ENCODE assay signal across 8 cellular contexts in the genomic region with DNA sequence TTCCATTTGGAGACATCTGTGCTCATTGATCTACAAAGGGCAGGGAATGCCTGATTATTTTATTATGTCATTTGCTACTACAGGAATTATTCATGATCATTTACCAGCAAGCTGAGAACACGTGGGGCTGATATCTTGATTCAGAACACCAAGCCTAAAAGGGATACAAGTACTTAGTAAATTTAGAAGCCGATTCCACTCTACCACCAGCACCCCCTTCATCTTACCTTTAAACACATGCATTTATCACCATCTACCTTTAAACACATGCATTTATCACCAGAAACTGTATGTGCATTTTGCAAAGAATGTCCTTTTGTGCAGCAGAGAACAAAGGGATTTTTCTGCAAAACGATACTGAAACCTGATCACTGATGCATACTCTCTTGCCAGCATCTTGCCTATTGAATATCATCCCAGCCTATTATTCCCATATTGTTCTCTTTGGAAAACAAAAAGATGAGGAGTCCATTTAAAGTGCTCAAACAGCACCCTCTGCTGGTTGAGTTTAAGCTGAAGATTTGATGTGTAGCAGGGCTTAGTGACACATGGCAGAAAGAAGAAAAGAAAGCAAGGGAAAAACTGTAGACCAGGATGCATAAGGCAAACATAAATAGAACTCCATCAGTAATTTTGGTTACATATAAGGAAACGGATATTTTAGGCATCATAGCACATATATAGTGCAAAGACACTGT.
DNase-seq lines count a peak whose midpoint lies in the region; ATAC-seq and TF ChIP-seq lines count a peak whose summit lies in the region.

No MANE protein-coding gene starts in this region.

- DNase-seq in CD1c-positive myeloid dendritic cell (ENCODE audit: extremely low spot score) (peak; percentile 74), NCI-H146 treated with DMSO at 0.1 percent for 48 hours (lab: John Stamatoyannopoulos, UW; ENCODE audit: unreplicated experiment) (peak; percentile 83), SKM-1 treated with dmso at 0.1 percent for 144 hours (lab: John Stamatoyannopoulos, UW; ENCODE audit: unreplicated experiment) (peak; percentile 0), choroid plexus epithelial cell (ENCODE audit: low read depth) (peak; percentile 92), kidney tubule cell (ENCODE audit: low spot score) (peak; percentile 89), stomach (peak; percentile 61)

- no peak for TF ChIP-seq EP300 in stomach (IDR thresholded peaks at IDR 0.05)

- peaks cover 0 to 31% (median 9%) of the 10 kb centered on the region in 4 donors for H3K4me1 ChIP-seq in stomach

- WGBS in stomach, 5 donors = 2 to 6% (median 3%) methylated on average over 4 of the region's 4 CpGs

- peak; percentile 70 for TF ChIP-seq CTCF in choroid plexus epithelial cell (conservative IDR thresholded peaks at IDR 0.05; ENCODE audit: low read depth, low read length)
- peak in 5 of 7 experiments; percentile 46 to 93 (median 83) for TF ChIP-seq CTCF in stomach (IDR thresholded peaks at IDR 0.05)

- TF ChIP-seq POLR2A in stomach (IDR thresholded peaks at IDR 0.05) = no peak

- H3K36me3 ChIP-seq in stomach = no peaks in the 10 kb centered on the region

- H3K9me3 ChIP-seq in stomach = no peaks in the 10 kb centered on the region

- no peaks in the 10 kb centered on the region for H3K27me3 ChIP-seq in stomach

- H3K4me3 ChIP-seq in choroid plexus epithelial cell (ENCODE audit: low read depth, low read length) (no peak overlapping the region), stomach (no peak overlapping the region)

- H3K27ac ChIP-seq in stomach = no peak overlapping the region

- intact Hi-C loops in stomach (cut with DNase I; ENCODE audit: low total_unique reads) = no loop called here

- ATAC-seq in GM18520 (IDR thresholded peaks at IDR 0.05; ENCODE audit: unreplicated experiment) (peak; percentile 73), HG02973 (IDR thresholded peaks at IDR 0.05; ENCODE audit: unreplicated experiment) (peak; percentile 94)

Comparison
In these comparisons a context has a peak if more than half of its experiments do, and no peak if none do; other contexts are left out.
1. DNase-seq: peak in every context shown above with its lines; median percentile 92 in choroid plexus epithelial cell; 89 in kidney tubule cell; 83 in NCI-H146 treated with DMSO at 0.1 percent for 48 hours; 74 in CD1c-positive myeloid dendritic cell; 61 in stomach; 0 in SKM-1 treated with dmso at 0.1 percent for 144 hours.